Comparison of ENCODE assay signal across 1 cellular context in genomic region chr4:108117473-108118182, GRCh38.
TF ChIP-seq lines count a peak whose summit lies in the region.

No MANE protein-coding gene starts in this region.

TF ChIP-seq in IMR-90, 13 proteins besides CTCF, POLR2A, EP300 and RAD21 (continued from another document):
- TF ChIP-seq SMC3 (IDR thresholded peaks at IDR 0.05; ENCODE audit: low read depth, low read length) (no peak), NFE2L2 (IDR thresholded peaks at IDR 0.05; ENCODE audit: low read depth, low read length) (no peak)
TF ChIP-seq in IMR-90: peak in this region for 0.
